15 cellular contexts compared by ENCODE assay signal in genomic region chr4:82691431-82691830, GRCh38.
DNase-seq lines count a peak whose midpoint lies in the region; ATAC-seq and TF ChIP-seq lines count a peak whose summit lies in the region.
"Had no signal": no experiment of that assay in that cellular context is flagged by ENCODE, and none has a peak within 500 bp of the region (broad histone marks: within the 10 kb centered on the region; RNA-seq: fewer than 3 reads in every experiment).

No MANE protein-coding gene starts in this region.

- no peak overlapping the region for H2BK5ac ChIP-seq in IMR-90 (ENCODE audit: low read depth, low read length, poor library complexity, severe bottlenecking)

- H3K4ac ChIP-seq in IMR-90 (ENCODE audit: low read depth, low read length) = no peak overlapping the region

- TF ChIP-seq RAD21 in IMR-90 (IDR thresholded peaks at IDR 0.05; ENCODE audit: low read length) = no peak

- no peak overlapping the region for H4K91ac ChIP-seq in IMR-90 (ENCODE audit: insufficient read depth, low read depth, low read length)

- H2AK5ac ChIP-seq in IMR-90 (ENCODE audit: low read depth, low read length) = no peak overlapping the region

- H2BK120ac ChIP-seq in IMR-90 (ENCODE audit: low read depth, low read length) = no peak overlapping the region

- H3K79me2 ChIP-seq in smooth muscle cell (ENCODE audit: low read depth) = no peaks in the 10 kb centered on the region

- no peak overlapping the region for H2BK20ac ChIP-seq in IMR-90 (ENCODE audit: low read depth, low read length)

- peak; percentile 40 for ATAC-seq in left ventricle myocardium superior
- ATAC-seq in Right ventricle myocardium inferior = no peak
- ATAC-seq in IMR-90 (ENCODE audit: low read depth) = no peak
- ATAC-seq in esophagus mucosa = no peak
- ATAC-seq: GM12878 had no signal

- H2AFZ ChIP-seq in IMR-90 (replicated peaks; ENCODE audit: low read length, poor library complexity) (no peak overlapping the region), smooth muscle cell (ENCODE audit: low read depth) (no peak overlapping the region)

- intact Hi-C loops in left ventricle myocardium superior (cut with micrococcal nuclease) = no loop called here
- intact Hi-C loops in Right ventricle myocardium inferior (cut with DNase I) = loop anchor here (10.0 kb wide), 1 partner anchor 67 kb away; no protein-coding TSS in a partner anchor
- intact Hi-C loops in IMR-90 (cut with micrococcal nuclease) = no loop called here

- DNase-seq in left ventricle myocardium superior (no peak), Right ventricle myocardium inferior (ENCODE audit: missing footprints) (no peak), IMR-90 (no peak), lung microvascular endothelial cell (ENCODE audit: low read depth in 2 of 2) (peak; percentile 39 to 49), pulmonary artery endothelial cell (ENCODE audit: low read depth, low spot score) (peak; percentile 35), smooth muscle cell (lab: John Stamatoyannopoulos, UW; ENCODE audit: unreplicated experiment) (no peak)
- DNase-seq: 8988T; CD4-positive, alpha-beta memory T cell; DMS153; DMS79; EL; H9 had no signal

- no peak overlapping the region for H3K27ac ChIP-seq in IMR-90 (ENCODE audit: insufficient read depth, low read length)
- no peak overlapping the region for H3K27ac ChIP-seq in smooth muscle cell (ENCODE audit: low read depth)
- H3K27ac ChIP-seq: BLaER1 had no signal

- no peak for TF ChIP-seq POLR2A in IMR-90 (IDR thresholded peaks at IDR 0.05; ENCODE audit: low read depth, low read length)

- H3F3A ChIP-seq in smooth muscle cell (ENCODE audit: low read depth) = no peaks in the 10 kb centered on the region

- no TSS peak for BruUV-seq in IMR-90 (replicated peaks; lab: Mats Ljungman, UMichigan)

- no peak overlapping the region for H4K8ac ChIP-seq in IMR-90 (ENCODE audit: low read depth in 2 of 2, low read length in 2 of 2)

- no peak overlapping the region for H3K9ac ChIP-seq in IMR-90 (ENCODE audit: low read depth, low read length)
- no peak overlapping the region for H3K9ac ChIP-seq in smooth muscle cell (ENCODE audit: low read depth)
- H3K9ac ChIP-seq: BLaER1 had no signal

- no peaks in the 10 kb centered on the region for H3K79me1 ChIP-seq in IMR-90 (ENCODE audit: low read depth in 1 of 2, low read length in 2 of 2)

- H4K20me1 ChIP-seq in IMR-90 (ENCODE audit: insufficient read depth, low read length) (no peaks in the 10 kb centered on the region), smooth muscle cell (ENCODE audit: low read depth) (no peaks in the 10 kb centered on the region)
- H4K20me1 ChIP-seq: BLaER1 had no signal

- no CpG with 5 or more reads among the region's 2 CpGs for WGBS in IMR-90 (ENCODE audit: extremely low coverage in 2 of 2, insufficient read length in 1 of 2), 2 experiments
- 93% methylated on average over 2 of the region's 2 CpGs for WGBS in smooth muscle cell (ENCODE audit: low lambda C conversion rate)

- H3K4me1 ChIP-seq in IMR-90 (ENCODE audit: control insufficient read depth, insufficient read depth, low read length) (no peaks in the 10 kb centered on the region), smooth muscle cell (ENCODE audit: low read depth) (no peaks in the 10 kb centered on the region)

- no peak for TF ChIP-seq CTCF in IMR-90 (conservative IDR thresholded peaks at IDR 0.05; ENCODE audit: low read depth, low read length)
- TF ChIP-seq CTCF in smooth muscle cell (IDR thresholded peaks at IDR 0.05; ENCODE audit: borderline replicate concordance, insufficient read depth, poor library complexity, severe bottlenecking) = no peak

- H3K27me3 ChIP-seq in IMR-90 (ENCODE audit: control insufficient read depth, insufficient read depth, low read length) (no peaks in the 10 kb centered on the region), smooth muscle cell (ENCODE audit: low read depth) (no peaks in the 10 kb centered on the region)
- H3K27me3 ChIP-seq: BLaER1 had no signal

- CTCF ChIA-PET in IMR-90 (lab: Yijun Ruan, JAX) = no interaction called here

- no peak overlapping the region for H3K14ac ChIP-seq in IMR-90 (replicated peaks; ENCODE audit: low read depth, low read length)

- no peak overlapping the region for H3K23ac ChIP-seq in IMR-90 (ENCODE audit: low read depth, low read length)

- H3K9me3 ChIP-seq in IMR-90 (ENCODE audit: control insufficient read depth, insufficient read depth, low read length) (no peaks in the 10 kb centered on the region), smooth muscle cell (replicated peaks; ENCODE audit: low read depth) (no peaks in the 10 kb centered on the region)
- H3K9me3 ChIP-seq: BLaER1 had no signal

- peak overlapping the region; percentile 70 for H2AK9ac ChIP-seq in IMR-90 (replicated peaks; ENCODE audit: low read depth, low read length, poor library complexity)

- no peak overlapping the region for H3K56ac ChIP-seq in IMR-90 (ENCODE audit: extremely low read depth, insufficient read depth, low read length)

- H3K4me3 ChIP-seq in IMR-90 (ENCODE audit: insufficient read depth, low read depth, low read length) (no peak overlapping the region), smooth muscle cell (no peak overlapping the region)
- H3K4me3 ChIP-seq: BLaER1, GM12878 had no signal

- H3K9me1 ChIP-seq in IMR-90 (ENCODE audit: insufficient read depth, low read length) = no peaks in the 10 kb centered on the region; the same call in 1 of the 2 replicates

- dilution Hi-C loops in IMR-90 (cut with HindIII; ENCODE audit: low sequenced_read_pairs, unreplicated experiment) = no loop called here

- no peak overlapping the region for H4K5ac ChIP-seq in IMR-90 (ENCODE audit: low read depth, low read length)

- H2BK15ac ChIP-seq in IMR-90 (ENCODE audit: low read depth, low read length) = no peak overlapping the region

- in situ Hi-C loops in IMR-90 (cut with MboI; ENCODE audit: low sequenced_read_pairs) = no loop called here

- H3K36me3 ChIP-seq in IMR-90 (ENCODE audit: control insufficient read depth, insufficient read depth, low read length) (no peaks in the 10 kb centered on the region), smooth muscle cell (ENCODE audit: low read depth) (no peaks in the 10 kb centered on the region)

- POLR2A ChIA-PET in IMR-90 (lab: Charles Lee; ENCODE audit: unreplicated experiment) = no interaction called here

- H3K4me2 ChIP-seq in IMR-90 (ENCODE audit: low read depth, low read length) = no peak overlapping the region
- no peak overlapping the region for H3K4me2 ChIP-seq in smooth muscle cell

- no peak overlapping the region for H3K18ac ChIP-seq in IMR-90 (ENCODE audit: low read depth, low read length)

TF ChIP-seq in IMR-90, 13 proteins besides CTCF, POLR2A, EP300 and RAD21:
- TF ChIP-seq BHLHE40 (IDR thresholded peaks at IDR 0.05; ENCODE audit: low read depth, low read length) (no peak), RFX5 (IDR thresholded peaks at IDR 0.05; ENCODE audit: low read depth, low read length) (no peak), ELK1 (IDR thresholded peaks at IDR 0.05; ENCODE audit: borderline replicate concordance, low read depth, low read length) (no peak), FOS (IDR thresholded peaks at IDR 0.05; ENCODE audit: low read depth, low read length) (no peak), CEBPB (IDR thresholded peaks at IDR 0.05; ENCODE audit: low read depth, low read length) (no peak), USF2 (IDR thresholded peaks at IDR 0.05; ENCODE audit: low read depth, low read length) (no peak), MAZ (IDR thresholded peaks at IDR 0.05; ENCODE audit: borderline replicate concordance, low read depth, low read length) (no peak), MAFK (IDR thresholded peaks at IDR 0.05; ENCODE audit: low read depth, low read length) (no peak), RCOR1 (IDR thresholded peaks at IDR 0.05; ENCODE audit: insufficient replicate concordance, low read length) (no peak), NFE2L2 (IDR thresholded peaks at IDR 0.05; ENCODE audit: low read depth, low read length) (no peak), MXI1 (IDR thresholded peaks at IDR 0.05; ENCODE audit: borderline replicate concordance, low read depth, low read length) (no peak), SMC3 (IDR thresholded peaks at IDR 0.05; ENCODE audit: low read depth, low read length) (no peak), CHD1 (IDR thresholded peaks at IDR 0.05; ENCODE audit: low read depth, low read length) (no peak)

Comparison
In these comparisons a context has a peak if more than half of its experiments do, and no peak if none do; other contexts are left out.
1. DNase-seq: peak in lung microvascular endothelial cell (2 of 2) and pulmonary artery endothelial cell (single experiment); none in left ventricle myocardium superior (single experiment), Right ventricle myocardium inferior (single experiment), IMR-90 (single experiment) and smooth muscle cell (single experiment).